In the genomic region with DNA sequence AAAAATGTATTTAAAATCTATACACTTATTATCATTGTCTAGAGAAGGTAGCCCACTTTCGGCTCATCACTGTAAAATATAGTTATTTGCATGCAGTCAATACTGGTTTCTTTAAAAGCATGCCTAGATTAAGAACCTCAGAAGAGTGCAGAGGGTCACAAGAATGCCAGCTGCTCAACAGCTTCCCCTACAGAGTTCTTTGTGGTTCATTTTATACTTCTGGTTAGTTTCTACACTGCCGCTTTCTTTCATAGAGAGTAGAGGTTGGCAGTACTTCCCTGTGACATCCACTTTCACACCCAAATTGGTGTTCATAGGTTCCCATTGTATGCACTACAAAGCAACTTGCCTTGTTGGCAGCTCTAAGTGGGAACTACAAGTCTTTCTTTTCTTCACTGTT, we compare ENCODE assay signal across 20 cellular contexts.
"Had no signal": no experiment of that assay in that cellular context is flagged by ENCODE, and none has a peak within 500 bp of the region (broad histone marks: within the 10 kb centered on the region; RNA-seq: fewer than 3 reads in every experiment).

No MANE protein-coding gene starts in this region.

- H3K27ac ChIP-seq: ascending aorta, coronary artery, foreskin keratinocyte, left ventricle myocardium inferior, testis, WERI-Rb-1 had no signal

- DNase-seq: activated CD4-positive, alpha-beta T cell treated with anti-CD3 and anti-CD28 coated beads for 1 hour; activated CD8-positive, alpha-beta memory T cell treated with anti-CD3 and anti-CD28 coated beads for 24 hours; activated CD8-positive, alpha-beta memory T cell treated with anti-CD3 and anti-CD28 coated beads, Interleukin-2, amount 50 U/mL, for 48 hours; activated effector memory CD4-positive, alpha-beta T cell treated with anti-CD3 and anti-CD28 coated beads, Interleukin-2, amount 50 U/mL, for 16 hours; activated naive CD4-positive, alpha-beta T cell treated with anti-CD3 and anti-CD28 coated beads, Interleukin-2, amount 50 U/mL, for 16 hours; activated T-cell treated with anti-CD3 and anti-CD28 coated beads, Interleukin-2, amount 50 U/mL, for 48 hours; foreskin keratinocyte; head of caudate nucleus; left ventricle myocardium inferior; mammary epithelial cell; midbrain; nucleus accumbens; stimulated activated CD4-positive, alpha-beta T cell treated with anti-CD3 and anti-CD28 coated beads, Interleukin-4, amount 100 ng/mL, for 1 hour; testis; WERI-Rb-1 had no signal

- H3K27me3 ChIP-seq: ascending aorta, foreskin keratinocyte, testis had no signal

- H3K4me3 ChIP-seq: ascending aorta, coronary artery, left ventricle myocardium inferior, smooth muscle cell, testis had no signal

- H3K4me1 ChIP-seq: ascending aorta, foreskin keratinocyte, left ventricle myocardium inferior, testis had no signal

- H3K9me3 ChIP-seq: ascending aorta, left ventricle myocardium inferior, testis had no signal

- H3K36me3 ChIP-seq: ascending aorta, left ventricle myocardium inferior, WERI-Rb-1 had no signal

- ATAC-seq: foreskin keratinocyte; sciatic nerve; stimulated activated effector memory CD8-positive, alpha-beta T cell treated with anti-CD3 and anti-CD28 coated beads, Interleukin-12 subunit alpha, Interleukin-12 subunit beta, amount 100 ng/mL, for 72 hours had no signal
